In the genomic region with DNA sequence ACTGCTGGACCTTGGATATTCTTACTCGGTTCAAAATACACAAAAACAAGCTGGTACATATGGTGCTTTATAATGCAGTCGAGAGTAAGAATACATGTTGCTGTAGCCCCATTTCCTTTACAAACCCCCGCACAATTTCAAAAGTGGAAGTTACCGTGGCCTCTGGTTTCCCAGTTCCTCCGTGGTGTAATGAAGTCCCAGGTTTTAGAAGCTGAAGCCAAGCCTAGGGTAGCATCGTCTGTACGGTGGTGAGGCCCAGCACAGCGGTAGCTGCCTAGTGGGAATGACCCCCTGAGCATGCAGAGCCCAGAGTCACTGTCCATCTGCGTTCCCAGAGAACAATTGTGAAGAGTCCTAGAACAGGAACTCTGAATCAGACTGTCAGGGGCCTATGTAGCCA, we compare ENCODE assay signal across 19 cellular contexts.
DNase-seq lines count a peak whose midpoint lies in the region; ATAC-seq and TF ChIP-seq lines count a peak whose summit lies in the region.
"Had no signal": no experiment of that assay in that cellular context is flagged by ENCODE, and none has a peak within 500 bp of the region (broad histone marks: within the 10 kb centered on the region; RNA-seq: fewer than 3 reads in every experiment).

No MANE protein-coding gene starts in this region.

- H3F3A ChIP-seq in OCI-LY1 (ENCODE audit: insufficient read depth, low read length) = no peaks in the 10 kb centered on the region

- no peak overlapping the region for H3K4me3 Mint-ChIP-seq in glutamatergic neuron (ENCODE audit: unreplicated experiment)
- H3K4me3 Mint-ChIP-seq: activated CD8-positive, alpha-beta memory T cell treated with anti-CD3 and anti-CD28 coated beads, Interleukin-2, amount 10 ng/mL, durations not matched to agents 7 days and 5 days; activated T-helper 17 cell treated with anti-CD3 and anti-CD28 coated beads, Interleukin-2, amount 50 U/mL, for 72 hours; dendritic cell treated with granulocyte-macrophage colony-stimulating factor and Interleukin-4, amounts not matched to agents 40 ng/mL and 50 ng/mL, for 4 days; IgD-negative memory B cell; neural progenitor cell had no signal

- H3K36me3 Mint-ChIP-seq in glutamatergic neuron (ENCODE audit: unreplicated experiment) = peaks cover 4% of the 10 kb centered on the region
- H3K36me3 Mint-ChIP-seq: activated CD8-positive, alpha-beta memory T cell treated with anti-CD3 and anti-CD28 coated beads, Interleukin-2, amount 10 ng/mL, durations not matched to agents 7 days and 5 days; IgD-negative memory B cell had no signal

- H3K9me3 ChIP-seq in OCI-LY1 (ENCODE audit: low read length) (no peaks in the 10 kb centered on the region), Peyer's patch (no peaks in the 10 kb centered on the region)
- H3K9me3 ChIP-seq: breast epithelium had no signal

- H3K36me3 ChIP-seq in OCI-LY1 (ENCODE audit: insufficient read depth, low read length) (no peaks in the 10 kb centered on the region), Peyer's patch (no peaks in the 10 kb centered on the region)
- H3K36me3 ChIP-seq: breast epithelium, neural progenitor cell had no signal

- H3K9me3 Mint-ChIP-seq in glutamatergic neuron (ENCODE audit: unreplicated experiment) = peaks cover 2% of the 10 kb centered on the region
- H3K9me3 Mint-ChIP-seq: activated T-helper 17 cell treated with anti-CD3 and anti-CD28 coated beads, Interleukin-2, amount 50 U/mL, for 72 hours; dendritic cell treated with granulocyte-macrophage colony-stimulating factor and Interleukin-4, amounts not matched to agents 40 ng/mL and 50 ng/mL, for 4 days; IgD-negative memory B cell; neural progenitor cell had no signal

- H3K4me2 ChIP-seq in OCI-LY1 (ENCODE audit: low read length) = peak overlapping the region; percentile 42; the same call in 1 of the 2 replicates
- H3K4me2 ChIP-seq: neural progenitor cell had no signal

- H3K27me3 ChIP-seq in OCI-LY1 (ENCODE audit: insufficient read depth, low read length) (no peaks in the 10 kb centered on the region), Peyer's patch (no peaks in the 10 kb centered on the region)
- H3K27me3 ChIP-seq: breast epithelium, neural progenitor cell had no signal

- H3K27ac Mint-ChIP-seq in glutamatergic neuron (ENCODE audit: unreplicated experiment) = no peak overlapping the region
- H3K27ac Mint-ChIP-seq: activated CD8-positive, alpha-beta memory T cell treated with anti-CD3 and anti-CD28 coated beads, Interleukin-2, amount 10 ng/mL, durations not matched to agents 7 days and 5 days; activated T-helper 17 cell treated with anti-CD3 and anti-CD28 coated beads, Interleukin-2, amount 50 U/mL, for 72 hours; dendritic cell treated with granulocyte-macrophage colony-stimulating factor and Interleukin-4, amounts not matched to agents 40 ng/mL and 50 ng/mL, for 4 days; IgD-negative memory B cell; neural progenitor cell had no signal

- TF ChIP-seq CTCF in GM12865 (IDR thresholded peaks at IDR 0.05; ENCODE audit: insufficient read depth, low read depth, low read length, missing control alignments) = no peak
- TF ChIP-seq CTCF in OCI-LY1 (IDR thresholded peaks at IDR 0.05; ENCODE audit: low read length) = no peak
- TF ChIP-seq CTCF in glutamatergic neuron (IDR thresholded peaks at IDR 0.05; ENCODE audit: partially characterized antibody, unreplicated experiment) = no peak
- no peak for TF ChIP-seq CTCF in Peyer's patch (IDR thresholded peaks at IDR 0.05)

- peaks cover 60% of the 10 kb centered on the region for H3K4me1 ChIP-seq in OCI-LY1 (ENCODE audit: insufficient read depth, low read length, severe bottlenecking)
- H3K4me1 ChIP-seq in Peyer's patch = no peaks in the 10 kb centered on the region
- H3K4me1 ChIP-seq: breast epithelium had no signal

- no peaks in the 10 kb centered on the region for H3K79me2 ChIP-seq in OCI-LY1 (ENCODE audit: insufficient read depth, low read length)

- peak overlapping the region; percentile 38 for H3K27ac ChIP-seq in OCI-LY1 (ENCODE audit: low read depth, low read length, poor library complexity, severe bottlenecking)
- no peak overlapping the region for H3K27ac ChIP-seq in Peyer's patch
- H3K27ac ChIP-seq: breast epithelium, neural progenitor cell had no signal

- no peak overlapping the region; the same call in 1 of the 2 replicates for H2AFZ ChIP-seq in OCI-LY1 (ENCODE audit: low read length)
- H2AFZ ChIP-seq: neural progenitor cell had no signal

- ATAC-seq in HG03095 (IDR thresholded peaks at IDR 0.05; ENCODE audit: unreplicated experiment) = peak; percentile 47
- ATAC-seq in HG03039 (IDR thresholded peaks at IDR 0.05; ENCODE audit: unreplicated experiment) = no peak
- ATAC-seq: activated CD8-positive, alpha-beta memory T cell treated with anti-CD3 and anti-CD28 coated beads, Interleukin-2, amount 10 ng/mL, durations not matched to agents 7 days and 5 days; activated T-helper 17 cell treated with anti-CD3 and anti-CD28 coated beads, Interleukin-2, amount 50 U/mL, for 72 hours; left lobe of liver had no signal

- no peaks in the 10 kb centered on the region for H3K9me2 ChIP-seq in OCI-LY1 (ENCODE audit: low read depth, low read length)

- peaks cover 9% of the 10 kb centered on the region for H3K4me1 Mint-ChIP-seq in glutamatergic neuron (ENCODE audit: low read depth, unreplicated experiment)
- H3K4me1 Mint-ChIP-seq: activated CD8-positive, alpha-beta memory T cell treated with anti-CD3 and anti-CD28 coated beads, Interleukin-2, amount 10 ng/mL, durations not matched to agents 7 days and 5 days; activated T-helper 17 cell treated with anti-CD3 and anti-CD28 coated beads, Interleukin-2, amount 50 U/mL, for 72 hours; IgD-negative memory B cell had no signal

- no peak for TF ChIP-seq POLR2A in Peyer's patch (IDR thresholded peaks at IDR 0.05)

- no peaks in the 10 kb centered on the region for H4K20me1 ChIP-seq in OCI-LY1 (ENCODE audit: insufficient read depth, low read length)

- no peak overlapping the region; the same call in 1 of the 2 replicates for H3K4me3 ChIP-seq in GM12865 (ENCODE audit: low read depth, low read length)
- no peak overlapping the region for H3K4me3 ChIP-seq in OCI-LY1 (ENCODE audit: low read depth, low read length, poor library complexity, severe bottlenecking)
- no peak overlapping the region for H3K4me3 ChIP-seq in Peyer's patch
- H3K4me3 ChIP-seq: breast epithelium, neural progenitor cell had no signal

- H3K27me3 Mint-ChIP-seq in glutamatergic neuron (ENCODE audit: unreplicated experiment) = no peaks in the 10 kb centered on the region
- H3K27me3 Mint-ChIP-seq: activated CD8-positive, alpha-beta memory T cell treated with anti-CD3 and anti-CD28 coated beads, Interleukin-2, amount 10 ng/mL, durations not matched to agents 7 days and 5 days; activated T-helper 17 cell treated with anti-CD3 and anti-CD28 coated beads, Interleukin-2, amount 50 U/mL, for 72 hours; dendritic cell treated with granulocyte-macrophage colony-stimulating factor and Interleukin-4, amounts not matched to agents 40 ng/mL and 50 ng/mL, for 4 days; IgD-negative memory B cell had no signal

- no peak overlapping the region for H3K9ac ChIP-seq in OCI-LY1 (ENCODE audit: low read length)
- H3K9ac ChIP-seq: neural progenitor cell had no signal

- peak; percentile 38 for DNase-seq in GM12865 (ENCODE audit: low read depth)
- peak; percentile 25 for DNase-seq in glutamatergic neuron
- DNase-seq in Peyer's patch = no peak
- no peak for DNase-seq in glomerular visceral epithelial cell (ENCODE audit: extremely low spot score)
- DNase-seq in occipital lobe (lab: John Stamatoyannopoulos, UW) = no peak
- DNase-seq: activated CD8-positive, alpha-beta memory T cell treated with anti-CD3 and anti-CD28 coated beads, Interleukin-2, amount 10 ng/mL, durations not matched to agents 7 days and 5 days; H7; NCI-H1417 treated with DMSO at 0.1 percent for 48 hours; NCI-H226; T-helper 9 cell had no signal

Comparison
In these comparisons a context has a peak if more than half of its experiments do, and no peak if none do; other contexts are left out.
1. DNase-seq: peak in GM12865 (single experiment) and glutamatergic neuron (single experiment); none in Peyer's patch (0 of 3), glomerular visceral epithelial cell (single experiment) and occipital lobe (single experiment).